Comparison of ENCODE assay signal across 20 cellular contexts in the genomic region with DNA sequence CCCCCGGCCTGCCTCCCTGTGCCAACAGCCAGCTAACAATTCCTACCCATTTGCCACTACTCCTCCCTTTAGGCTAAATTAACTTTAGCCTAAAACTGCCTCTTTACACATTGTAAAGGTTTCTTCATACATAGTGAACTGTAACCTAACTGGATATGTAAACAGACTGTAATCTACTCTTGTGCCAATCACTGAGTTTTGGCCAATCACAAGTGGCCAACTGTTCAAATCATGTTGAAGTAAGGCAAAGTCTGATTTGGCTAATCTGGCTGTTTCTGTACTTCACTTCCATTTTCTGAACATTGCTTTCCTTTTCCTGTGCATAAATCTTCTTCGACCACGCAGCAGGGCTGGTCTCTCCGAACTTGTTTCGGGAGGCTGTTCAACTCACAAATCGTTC.
DNase-seq lines count a peak whose midpoint lies in the region; ATAC-seq, FAIRE-seq and TF ChIP-seq lines count a peak whose summit lies in the region.
"Had no signal": no experiment of that assay in that cellular context is flagged by ENCODE, and none has a peak within 500 bp of the region (broad histone marks: within the 10 kb centered on the region; RNA-seq: fewer than 3 reads in every experiment).

No MANE protein-coding gene starts in this region.

- DNase-seq in Caco-2 (peak; percentile 19 to 47), HEK293T (ENCODE audit: extremely low spot score) (no peak), H1 (ENCODE audit: low read depth in 1 of 2, low spot score in 2 of 2) (no peak), progenitor cell of endocrine pancreas (ENCODE audit: low spot score, unreplicated experiment) (no peak), SW480 (ENCODE audit: low spot score) (no peak), pancreas (no peak)
- DNase-seq: DMS153; DND-41; GOT3; HCEC 1CT; Kasumi-1; NCI-H2029; NCI-H446 treated with DMSO at 0.1 percent for 48 hours; NCI-H526; NCI-H82; NK-92 treated with Interleukin-12 subunit alpha and Interleukin-12 subunit beta, amount 100 ng/mL, for 24 hours; SK-N-SH had no signal

- no peak overlapping the region for H3K4me2 ChIP-seq in H1 (ENCODE audit: insufficient read depth in 1 of 2, low read depth in 2 of 2, low read length in 2 of 2)
- H3K4me2 ChIP-seq: SK-N-SH had no signal

- H3K4me3 Mint-ChIP-seq in Caco-2 (ENCODE audit: unreplicated experiment) (no peak overlapping the region), progenitor cell of endocrine pancreas (ENCODE audit: low read depth) (no peak overlapping the region)

- H3K9me3 ChIP-seq in Caco-2, result no peaks in the 10 kb centered on the region
- no peaks in the 10 kb centered on the region for H3K9me3 ChIP-seq in H1 (ENCODE audit: insufficient read depth in 2 of 2, low read depth in 1 of 2, low read length in 1 of 2)
- no peaks in the 10 kb centered on the region for H3K9me3 ChIP-seq in pancreas
- H3K9me3 ChIP-seq: SK-N-SH had no signal

- H3K36me3 Mint-ChIP-seq in Caco-2 (ENCODE audit: insufficient read depth, unreplicated experiment) (no peaks in the 10 kb centered on the region), progenitor cell of endocrine pancreas (ENCODE audit: insufficient read depth) (no peaks in the 10 kb centered on the region)

- H2BK120ac ChIP-seq in H1 (replicated peaks; ENCODE audit: low read depth, low read length), result no peak overlapping the region

- H4K20me1 ChIP-seq in H1 (replicated peaks in 1 of 2; ENCODE audit: control insufficient read depth in 1 of 2, insufficient read depth in 2 of 2, low read length in 2 of 2), result no peaks in the 10 kb centered on the region

- H3K9me3 Mint-ChIP-seq in Caco-2 (ENCODE audit: unreplicated experiment) (peaks cover 11% of the 10 kb centered on the region), progenitor cell of endocrine pancreas (ENCODE audit: low read depth) (peaks cover 1% of the 10 kb centered on the region)

- H3K23me2 ChIP-seq in H1 (ENCODE audit: low read depth, low read length), result no peaks in the 10 kb centered on the region; the same call in 1 of the 2 replicates

- POLR2A ChIA-PET in Caco-2 (lab: Charles Lee) (no interaction called here), HEK293T (lab: Yijun Ruan, JAX) (no interaction called here), H1 (lab: Charles Lee; ENCODE audit: partially characterized antibody) (no interaction called here)

- BruUV-seq in Caco-2 (replicated peaks; lab: Mats Ljungman, UMichigan), result no TSS peak

- no peak overlapping the region for H3K27ac Mint-ChIP-seq in Caco-2 (ENCODE audit: unreplicated experiment)
- H3K27ac Mint-ChIP-seq in progenitor cell of endocrine pancreas, result peak overlapping the region; percentile 2

- H2AFZ ChIP-seq in H1 (ENCODE audit: low read length), result 0 out of 2 replicates have a peak overlapping the region, but pooled peaks have one; percentile 15

- no peak overlapping the region for H2AK5ac ChIP-seq in H1 (ENCODE audit: low read depth, low read length)

- ATAC-seq in GM21360 (IDR thresholded peaks at IDR 0.05; ENCODE audit: unreplicated experiment) (no peak), pancreas (no peak)

- 82% methylated on average over 6 of the region's 6 CpGs; no CpG with 5 or more reads in 1 of the 2 experiments for WGBS in H1 (ENCODE audit: extremely low coverage in 1 of 2, insufficient coverage in 1 of 2, insufficient read length in 1 of 2, insufficient replicate concordance in 2 of 2, low coverage in 1 of 2, low lambda C conversion rate in 2 of 2, missing lambda C conversion rate in 1 of 2), 2 experiments
- WGBS in pancreas, 2 donors, result 84 to 89% methylated on average over 6 of the region's 6 CpGs

- no peak overlapping the region for H4K5ac ChIP-seq in H1 (ENCODE audit: insufficient read length, low read depth, low read length)

- H3K79me1 ChIP-seq in H1 (ENCODE audit: low read depth, low read length), result no peaks in the 10 kb centered on the region

- intact Hi-C loops in Caco-2 (cut with micrococcal nuclease; ENCODE audit: unreplicated experiment) (no loop called here), pancreas (cut with DNase I) (no loop called here)

- H3K4me1 Mint-ChIP-seq in Caco-2 (ENCODE audit: low read depth, unreplicated experiment), result peaks cover 39% of the 10 kb centered on the region
- H3K4me1 Mint-ChIP-seq in progenitor cell of endocrine pancreas (ENCODE audit: low read depth), result peaks cover 34% of the 10 kb centered on the region

- no peak overlapping the region for H3K56ac ChIP-seq in H1 (replicated peaks; ENCODE audit: insufficient read length, low read depth, low read length)

- no peaks in the 10 kb centered on the region for H3K27me3 ChIP-seq in Caco-2 (replicated peaks; ENCODE audit: control insufficient read depth, insufficient read depth, low read length)
- no peaks in the 10 kb centered on the region for H3K27me3 ChIP-seq in H1 (replicated peaks in 1 of 4; ENCODE audit: control insufficient read depth in 3 of 4, extremely low read depth in 1 of 4, insufficient read depth in 3 of 4, low read length in 3 of 4)
- H3K27me3 ChIP-seq in pancreas, result no peaks in the 10 kb centered on the region

- TF ChIP-seq EP300 in H1 (IDR thresholded peaks at IDR 0.05; ENCODE audit: borderline replicate concordance in 1 of 2, low read depth in 2 of 2, low read length in 2 of 2), result no peak

- FAIRE-seq in H1 (lab: Jason Lieb, UNC) (no peak), pancreas (lab: Jason Lieb, UNC) (no peak)
- FAIRE-seq: RCC 7860 had no signal

- no peaks in the 10 kb centered on the region for H3K27me3 Mint-ChIP-seq in Caco-2 (ENCODE audit: insufficient read depth, unreplicated experiment)
- H3K27me3 Mint-ChIP-seq in progenitor cell of endocrine pancreas, result peaks cover 5% of the 10 kb centered on the region

- no peak overlapping the region for H2BK15ac ChIP-seq in H1 (ENCODE audit: low read length)

- H2BK20ac ChIP-seq in H1 (ENCODE audit: low read length), result no peak overlapping the region

- H4K8ac ChIP-seq in H1 (ENCODE audit: extremely low read depth, insufficient read depth, low read length), result no peak overlapping the region

- CTCF ChIA-PET in Caco-2 (lab: Charles Lee), result no interaction called here
- CTCF ChIA-PET in HEK293T (lab: Yijun Ruan, JAX), result no interaction called here
- CTCF ChIA-PET in H1 (lab: Charles Lee; ENCODE audit: partially characterized antibody), result no interaction called here

- TF ChIP-seq POLR2A in H1 (IDR thresholded peaks at IDR 0.05; ENCODE audit: control extremely low read depth in 1 of 2, low read depth in 2 of 2, low read length in 2 of 2), result no peak

- no peak overlapping the region for H3K9ac ChIP-seq in H1 (replicated peaks in 1 of 4; ENCODE audit: extremely low read depth in 1 of 4, low read depth in 3 of 4, low read length in 3 of 4)
- H3K9ac ChIP-seq: SK-N-SH had no signal

- no peak overlapping the region for H3K14ac ChIP-seq in H1 (ENCODE audit: insufficient read length)

- H3K4me3 ChIP-seq in Caco-2 (ENCODE audit: low read depth, low read length) (no peak overlapping the region), H1 (ENCODE audit: extremely low read depth in 1 of 4, insufficient read depth in 2 of 4, low read depth in 3 of 4, low read length in 4 of 4) (no peak overlapping the region), pancreas (no peak overlapping the region)

- H3K36me3 ChIP-seq in Caco-2 (ENCODE audit: control insufficient read depth, insufficient read depth, low read length), result no peaks in the 10 kb centered on the region
- H3K36me3 ChIP-seq in H1 (ENCODE audit: control insufficient read depth in 2 of 4, insufficient read depth in 4 of 4, low read length in 3 of 4), result no peaks in the 10 kb centered on the region
- H3K36me3 ChIP-seq in pancreas, result no peaks in the 10 kb centered on the region

- H3K27ac ChIP-seq in H1 (ENCODE audit: low read depth, low read length), result no peak overlapping the region
- H3K27ac ChIP-seq in pancreas, result no peak overlapping the region
- H3K27ac ChIP-seq: HL-60 had no signal

- no peak overlapping the region for H3K4ac ChIP-seq in H1 (replicated peaks; ENCODE audit: insufficient read length, low read depth, low read length)

- H2BK5ac ChIP-seq in H1 (ENCODE audit: low read depth, low read length), result no peak overlapping the region

- no peak overlapping the region for H3K23ac ChIP-seq in H1 (ENCODE audit: insufficient read length)

- H3K18ac ChIP-seq in H1 (ENCODE audit: extremely low read depth, low read length), result no peak overlapping the region

- TF ChIP-seq CTCF in Caco-2 (IDR thresholded peaks at IDR 0.05; ENCODE audit: insufficient read depth in 1 of 2, low read depth in 1 of 2, low read length in 1 of 2, severe bottlenecking in 1 of 2, unreplicated experiment in 1 of 2) (no peak), H1 (IDR thresholded peaks at IDR 0.05; ENCODE audit: control extremely low read depth in 1 of 3, insufficient read depth in 1 of 3, low read depth in 1 of 3, low read length in 3 of 3) (no peak), progenitor cell of endocrine pancreas (IDR thresholded peaks at IDR 0.05; ENCODE audit: unreplicated experiment) (no peak), pancreas (IDR thresholded peaks at IDR 0.05) (no peak)

- no peaks in the 10 kb centered on the region for H3K79me2 ChIP-seq in H1 (ENCODE audit: control insufficient read depth in 1 of 2, insufficient read depth in 2 of 2, low read length in 2 of 2)

- peaks cover 39% of the 10 kb centered on the region for H3K4me1 ChIP-seq in Caco-2
- H3K4me1 ChIP-seq in H1 (replicated peaks in 1 of 4; ENCODE audit: control insufficient read depth in 3 of 4, insufficient read depth in 4 of 4, low read length in 3 of 4), result peaks cover 2 to 10% (median 8%) of the 10 kb centered on the region in 4 experiments
- peaks cover 0 to 7% (median 0%) of the 10 kb centered on the region in 3 donors for H3K4me1 ChIP-seq in pancreas

- no peak overlapping the region for H2BK12ac ChIP-seq in H1 (ENCODE audit: low read depth, low read length)

- no peak for TF ChIP-seq RAD21 in H1 (IDR thresholded peaks at IDR 0.05 in 1 of 2, conservative IDR thresholded peaks at IDR 0.05 in 1 of 2; ENCODE audit: low read depth in 2 of 2, low read length in 2 of 2)

- no peak overlapping the region for H4K91ac ChIP-seq in H1 (replicated peaks; ENCODE audit: insufficient read length, low read length)

TF ChIP-seq in H1, 55 proteins besides CTCF, POLR2A, EP300 and RAD21 (continues in another document):
- TF ChIP-seq RBBP5 (IDR thresholded peaks at IDR 0.05; ENCODE audit: borderline replicate concordance, low read depth, low read length) (no peak), NRF1 (IDR thresholded peaks at IDR 0.05; ENCODE audit: low read depth, low read length) (no peak), ZNF274 (IDR thresholded peaks at IDR 0.05; ENCODE audit: borderline replicate concordance, extremely low read depth, low read length) (no peak), SIX5 (IDR thresholded peaks at IDR 0.05; ENCODE audit: low read depth, low read length) (no peak), YY1 (IDR thresholded peaks at IDR 0.05; ENCODE audit: low read depth, low read length) (no peak)
- TF ChIP-seq, protein P1, sequence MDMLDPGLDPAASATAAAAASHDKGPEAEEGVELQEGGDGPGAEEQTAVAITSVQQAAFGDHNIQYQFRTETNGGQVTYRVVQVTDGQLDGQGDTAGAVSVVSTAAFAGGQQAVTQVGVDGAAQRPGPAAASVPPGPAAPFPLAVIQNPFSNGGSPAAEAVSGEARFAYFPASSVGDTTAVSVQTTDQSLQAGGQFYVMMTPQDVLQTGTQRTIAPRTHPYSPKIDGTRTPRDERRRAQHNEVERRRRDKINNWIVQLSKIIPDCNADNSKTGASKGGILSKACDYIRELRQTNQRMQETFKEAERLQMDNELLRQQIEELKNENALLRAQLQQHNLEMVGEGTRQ (IDR thresholded peaks at IDR 0.05; ENCODE audit: low read length), result no peak

Comparison
In these comparisons a context has a peak if more than half of its experiments do, and no peak if none do; other contexts are left out.
1. DNase-seq: peak in Caco-2 (2 of 2); none in HEK293T (single experiment), H1 (0 of 2), progenitor cell of endocrine pancreas (single experiment), SW480 (single experiment) and pancreas (0 of 6).